ENCODE assay signal across 22 cellular contexts in the genomic region with DNA sequence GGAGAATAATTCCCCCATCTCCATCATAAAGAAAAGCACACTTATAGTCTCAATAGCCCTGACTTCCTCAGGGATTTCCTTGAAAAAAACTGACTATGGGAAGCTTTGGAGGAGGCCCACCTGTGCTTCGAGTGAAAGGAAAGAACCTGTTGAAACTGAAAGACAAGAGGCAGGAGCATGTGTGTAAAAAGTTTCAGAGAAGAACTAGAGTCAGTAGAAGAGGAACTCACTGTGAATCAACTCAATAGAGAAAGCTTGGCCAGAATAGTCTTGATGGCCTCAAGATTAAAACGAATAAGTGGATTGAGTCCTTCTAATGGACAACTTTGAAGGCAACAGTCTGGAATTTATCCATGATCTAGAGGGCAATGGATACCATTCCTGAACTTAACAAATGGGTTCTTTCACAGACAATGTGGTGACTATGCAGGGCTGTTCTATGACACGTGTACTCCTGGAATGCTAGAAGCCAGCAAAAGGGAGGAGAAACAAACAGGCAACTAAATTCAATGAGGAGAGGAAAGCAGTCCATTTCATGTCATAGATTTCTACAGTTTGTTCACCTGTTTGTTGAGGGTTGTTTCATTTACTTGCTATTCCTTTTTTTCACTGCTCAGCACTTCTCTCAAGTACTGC.
A peak's percentile ranks its signal among the peaks of the same experiment; 100 is the strongest.
DNase-seq lines count a peak whose midpoint lies in the region; ATAC-seq and TF ChIP-seq lines count a peak whose summit lies in the region.
"Had no signal": no experiment of that assay in that cellular context is flagged by ENCODE, and none has a peak within 500 bp of the region (broad histone marks: within the 10 kb centered on the region; RNA-seq: fewer than 3 reads in every experiment).

No MANE protein-coding gene starts in this region.

- no peaks in the 10 kb centered on the region for H3K36me3 ChIP-seq in mammary epithelial cell (ENCODE audit: insufficient read depth, low read length)
- H3K36me3 ChIP-seq in mesodermal cell (ENCODE audit: control insufficient read depth, insufficient read depth, low read length), result no peaks in the 10 kb centered on the region
- H3K36me3 ChIP-seq in psoas muscle (ENCODE audit: insufficient read depth in 1 of 2, low read depth in 1 of 2), result no peaks in the 10 kb centered on the region
- H3K36me3 ChIP-seq: BE2C, neural progenitor cell, tibial artery had no signal

- DNase-seq in ELR (ENCODE audit: low read depth) (peak; percentile 37), mammary epithelial cell (peak; percentile 32), mesothelial cell of epicardium (ENCODE audit: low spot score in 2 of 2, unreplicated experiment in 2 of 2) (no peak), psoas muscle (no peak)
- DNase-seq: activated CD8-positive, alpha-beta T cell treated with anti-CD3 and anti-CD28 coated beads for 36 hours; amygdala; BE2C; cortex of kidney; GOT3; NCI-H1436 treated with DMSO at 0.1 percent for 48 hours; NCI-H446; right cardiac atrium; SK-N-SH; stimulated activated CD4-positive, alpha-beta T cell treated with anti-CD3 and anti-CD28 coated beads, Interleukin-4, amount 100 ng/mL, for 1 hour; tibial artery had no signal

- no peak for TF ChIP-seq CTCF in mammary epithelial cell (conservative IDR thresholded peaks at IDR 0.05 in 1 of 2, IDR thresholded peaks at IDR 0.05 in 1 of 2; ENCODE audit: extremely low read depth in 1 of 2, insufficient read depth in 1 of 2, low read depth in 1 of 2, low read length in 2 of 2)
- no peak for TF ChIP-seq CTCF in mesothelial cell of epicardium (IDR thresholded peaks at IDR 0.05; ENCODE audit: unreplicated experiment)
- no peak for TF ChIP-seq CTCF in psoas muscle (IDR thresholded peaks at IDR 0.05)

- H3K27ac Mint-ChIP-seq in activated T-helper 17 cell treated with anti-CD3 and anti-CD28 coated beads, Interleukin-2, amount 50 U/mL, for 72 hours, result no peak overlapping the region
- no peak overlapping the region for H3K27ac Mint-ChIP-seq in mesothelial cell of epicardium
- H3K27ac Mint-ChIP-seq: activated CD8-positive, alpha-beta T cell treated with anti-CD3 and anti-CD28 coated beads for 36 hours; activated T-helper 1 cell treated with anti-CD3 and anti-CD28 coated beads, Interleukin-12 subunit alpha, Interleukin-12 subunit beta, Interleukin-2, Interleukin-4 antibody, amounts not matched to agents 30 ng/mL and 10 ng/mL and 1 ng/mL, durations not matched to agents 14 hours and 24 hours and 36 hours; neural progenitor cell had no signal

- no peak overlapping the region for H3K4me2 ChIP-seq in mammary epithelial cell (ENCODE audit: insufficient read depth, low read depth, low read length)
- H3K4me2 ChIP-seq: neural progenitor cell, SK-N-SH had no signal

- no peaks in the 10 kb centered on the region for H3K79me2 ChIP-seq in mammary epithelial cell (ENCODE audit: insufficient read depth, low read length)

- CTCF ChIA-PET in mammary epithelial cell (lab: Charles Lee; ENCODE audit: low non-redundant PET), result no interaction called here

- H3K9ac ChIP-seq in mammary epithelial cell (ENCODE audit: insufficient read depth, low read length), result no peak overlapping the region
- H3K9ac ChIP-seq: neural progenitor cell, SK-N-SH had no signal

- peak; percentile 58 for ATAC-seq in HG03432 (IDR thresholded peaks at IDR 0.05; ENCODE audit: unreplicated experiment)
- ATAC-seq in activated T-helper 17 cell treated with anti-CD3 and anti-CD28 coated beads, Interleukin-2, amount 50 U/mL, for 72 hours (replicated peaks), result no peak
- ATAC-seq in psoas muscle, result no peak
- ATAC-seq in HG02642 (IDR thresholded peaks at IDR 0.05; ENCODE audit: poor library complexity, unreplicated experiment), result no peak
- ATAC-seq: activated CD8-positive, alpha-beta T cell treated with anti-CD3 and anti-CD28 coated beads for 36 hours; right cardiac atrium had no signal

- no peak overlapping the region for H3K27ac ChIP-seq in mammary epithelial cell (ENCODE audit: insufficient read depth, low read depth, low read length)
- H3K27ac ChIP-seq in mesodermal cell (ENCODE audit: low read depth, low read length, severe bottlenecking), result peak overlapping the region; percentile 23
- no peak overlapping the region for H3K27ac ChIP-seq in psoas muscle
- H3K27ac ChIP-seq: neural progenitor cell, tibial artery had no signal

- H3K4me1 Mint-ChIP-seq in activated T-helper 17 cell treated with anti-CD3 and anti-CD28 coated beads, Interleukin-2, amount 50 U/mL, for 72 hours, result no peaks in the 10 kb centered on the region
- H3K4me1 Mint-ChIP-seq in mesothelial cell of epicardium, result no peaks in the 10 kb centered on the region

- H3K27me3 ChIP-seq in mammary epithelial cell (ENCODE audit: insufficient read depth, low read length), result no peaks in the 10 kb centered on the region
- no peaks in the 10 kb centered on the region for H3K27me3 ChIP-seq in psoas muscle (ENCODE audit: insufficient read depth in 3 of 3, low read length in 2 of 3)
- H3K27me3 ChIP-seq: BE2C, neural progenitor cell, tibial artery had no signal

- H3K4me1 ChIP-seq in mammary epithelial cell (ENCODE audit: insufficient read depth, low read length), result no peaks in the 10 kb centered on the region
- H3K4me1 ChIP-seq in mesodermal cell (ENCODE audit: control insufficient read depth, insufficient read depth, low read length, poor library complexity, severe bottlenecking), result peaks cover 4% of the 10 kb centered on the region
- H3K4me1 ChIP-seq in psoas muscle, result no peaks in the 10 kb centered on the region
- H3K4me1 ChIP-seq: BE2C, tibial artery had no signal

- H3K36me3 Mint-ChIP-seq in activated T-helper 17 cell treated with anti-CD3 and anti-CD28 coated beads, Interleukin-2, amount 50 U/mL, for 72 hours (ENCODE audit: low read depth), result no peaks in the 10 kb centered on the region
- peaks cover 1% of the 10 kb centered on the region for H3K36me3 Mint-ChIP-seq in mesothelial cell of epicardium

- no TSS peak for BruUV-seq in mammary epithelial cell (replicated peaks; lab: Mats Ljungman, UMichigan)

- H3K27me3 Mint-ChIP-seq in activated T-helper 17 cell treated with anti-CD3 and anti-CD28 coated beads, Interleukin-2, amount 50 U/mL, for 72 hours, result no peaks in the 10 kb centered on the region
- H3K27me3 Mint-ChIP-seq in mesothelial cell of epicardium (ENCODE audit: low read depth), result no peaks in the 10 kb centered on the region
- H3K27me3 Mint-ChIP-seq: activated CD8-positive, alpha-beta T cell treated with anti-CD3 and anti-CD28 coated beads for 36 hours had no signal

- H3K4me3 ChIP-seq in mammary epithelial cell (replicated peaks in 1 of 3; ENCODE audit: insufficient read depth in 1 of 3, low read depth in 2 of 3, low read length in 3 of 3) (no peak overlapping the region), mesodermal cell (ENCODE audit: extremely low read depth, insufficient read depth, low read length, poor library complexity, severe bottlenecking) (no peak overlapping the region), psoas muscle (no peak overlapping the region)
- H3K4me3 ChIP-seq: lung, neural progenitor cell, tibial artery had no signal

- intact Hi-C loops in mammary epithelial cell (cut with micrococcal nuclease), result no loop called here
- intact Hi-C loops in psoas muscle (cut with DNase I), result no loop called here

- no peaks in the 10 kb centered on the region for H4K20me1 ChIP-seq in mammary epithelial cell (ENCODE audit: insufficient read depth, low read length)

- no peak overlapping the region for H2AFZ ChIP-seq in mammary epithelial cell (ENCODE audit: low read depth, low read length)
- H2AFZ ChIP-seq: neural progenitor cell had no signal

- WGBS in mammary epithelial cell (ENCODE audit: low coverage, missing lambda C conversion rate), result 19% methylated on average over 3 of the region's 3 CpGs
- WGBS in mesodermal cell (ENCODE audit: insufficient coverage in 2 of 2), 2 experiments, result 73 to 84% methylated on average over 3 of the region's 3 CpGs
- 55 to 67% (median 56%) methylated on average over 3 of the region's 3 CpGs for WGBS in psoas muscle, 3 donors

- in situ Hi-C loops in mammary epithelial cell (cut with MboI; ENCODE audit: low sequenced_read_pairs in 2 of 2), result no loop called here

- no peaks in the 10 kb centered on the region for H3K9me3 ChIP-seq in mammary epithelial cell (replicated peaks; ENCODE audit: insufficient read depth, low read length)
- H3K9me3 ChIP-seq in mesodermal cell (ENCODE audit: control insufficient read depth, low read length), result peaks cover 7% of the 10 kb centered on the region
- no peaks in the 10 kb centered on the region for H3K9me3 ChIP-seq in psoas muscle
- H3K9me3 ChIP-seq: BE2C, SK-N-SH had no signal

- H3K4me3 Mint-ChIP-seq in activated T-helper 17 cell treated with anti-CD3 and anti-CD28 coated beads, Interleukin-2, amount 50 U/mL, for 72 hours, result no peak overlapping the region
- H3K4me3 Mint-ChIP-seq in mesothelial cell of epicardium, result no peak overlapping the region
- H3K4me3 Mint-ChIP-seq: activated CD8-positive, alpha-beta T cell treated with anti-CD3 and anti-CD28 coated beads for 36 hours; activated T-helper 1 cell treated with anti-CD3 and anti-CD28 coated beads, Interleukin-12 subunit alpha, Interleukin-12 subunit beta, Interleukin-2, Interleukin-4 antibody, amounts not matched to agents 30 ng/mL and 10 ng/mL and 1 ng/mL, durations not matched to agents 14 hours and 24 hours and 36 hours; neural progenitor cell had no signal

- dilution Hi-C loops in mammary epithelial cell (cut with HindIII; ENCODE audit: low sequenced_read_pairs), result no loop called here

- peaks cover 19% of the 10 kb centered on the region for H3K9me3 Mint-ChIP-seq in activated T-helper 17 cell treated with anti-CD3 and anti-CD28 coated beads, Interleukin-2, amount 50 U/mL, for 72 hours
- H3K9me3 Mint-ChIP-seq in mesothelial cell of epicardium, result peaks cover 24% of the 10 kb centered on the region
- H3K9me3 Mint-ChIP-seq: activated T-helper 1 cell treated with anti-CD3 and anti-CD28 coated beads, Interleukin-12 subunit alpha, Interleukin-12 subunit beta, Interleukin-2, Interleukin-4 antibody, amounts not matched to agents 30 ng/mL and 10 ng/mL and 1 ng/mL, durations not matched to agents 14 hours and 24 hours and 36 hours had no signal

Comparison
In these comparisons a context has a peak if more than half of its experiments do, and no peak if none do; other contexts are left out.
1. DNase-seq: peak in ELR (single experiment) and mammary epithelial cell (single experiment); none in mesothelial cell of epicardium (0 of 2) and psoas muscle (0 of 2).